In the genomic region with DNA sequence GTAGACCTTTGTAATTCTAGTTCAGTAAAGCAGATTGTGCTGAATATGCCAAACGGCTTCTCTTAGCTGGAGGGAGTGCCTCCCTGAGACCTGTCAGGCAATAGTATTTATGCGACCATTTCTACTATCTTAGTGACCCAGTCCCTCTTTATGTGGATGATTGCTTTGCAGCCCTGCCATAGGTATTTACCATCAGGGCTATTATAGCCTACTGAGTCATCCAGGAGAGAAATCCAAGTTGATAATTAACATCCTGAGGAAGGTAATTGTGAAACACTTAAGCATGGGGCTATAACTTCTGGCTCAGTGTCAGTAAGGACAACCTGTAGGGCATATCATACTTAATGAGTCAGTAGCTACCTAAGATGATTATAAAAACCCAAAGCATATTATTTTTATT, we compare ENCODE assay signal across 17 cellular contexts.
DNase-seq lines count a peak whose midpoint lies in the region; ATAC-seq and TF ChIP-seq lines count a peak whose summit lies in the region.
"Had no signal": no experiment of that assay in that cellular context is flagged by ENCODE, and none has a peak within 500 bp of the region (broad histone marks: within the 10 kb centered on the region; RNA-seq: fewer than 3 reads in every experiment).

No MANE protein-coding gene starts in this region.

- DNase-seq in LoVo (ENCODE audit: low spot score) (peak; percentile 73), coronary artery (ENCODE audit: low spot score) (no peak), mesenchymal stem cell (no peak), dedifferentiated amniotic fluid mesenchymal stem cell (ENCODE audit: extremely low spot score) (no peak), amygdala (lab: John Stamatoyannopoulos, UW) (no peak)
- DNase-seq: activated CD4-positive, alpha-beta T cell treated with anti-CD3 and anti-CD28 coated beads for 48 hours; activated naive CD8-positive, alpha-beta T cell treated with anti-CD3 and anti-CD28 coated beads, Interleukin-2, amount 10 ng/mL, durations not matched to agents 7 days and 5 days; activated T-cell treated with anti-CD3 and anti-CD28 coated beads, Interleukin-2, amount 50 U/mL, for 24 hours; cerebellar nuclear complex; natural killer cell; NCI-H2107; retina; T-helper 9 cell had no signal

- H3K14ac ChIP-seq in mesenchymal stem cell (ENCODE audit: low read length in 2 of 2) = no peak overlapping the region

- H3K18ac ChIP-seq in mesenchymal stem cell (ENCODE audit: low read depth in 1 of 2, low read length in 2 of 2) = no peak overlapping the region

- H3K27ac ChIP-seq in ACC112 (ENCODE audit: low read depth, low read length) (no peak overlapping the region), coronary artery (no peak overlapping the region), mesenchymal stem cell (ENCODE audit: low read length, poor library complexity, severe bottlenecking) (peak overlapping the region; percentile 77)
- H3K27ac ChIP-seq: suprapubic skin had no signal

- H3K4me2 ChIP-seq in mesenchymal stem cell (ENCODE audit: low read length, poor library complexity, severe bottlenecking) = no peak overlapping the region

- ATAC-seq in GM19023 (IDR thresholded peaks at IDR 0.05; ENCODE audit: unreplicated experiment) (no peak), GM21390 (IDR thresholded peaks at IDR 0.05; ENCODE audit: unreplicated experiment) (no peak)
- ATAC-seq: natural killer cell had no signal

- WGBS in mesenchymal stem cell = 14% methylated on average over 2 of the region's 2 CpGs

- no peaks in the 10 kb centered on the region for H3K79me2 ChIP-seq in ACC112 (ENCODE audit: control insufficient read depth, insufficient read depth, low read length, unreplicated experiment)

- no peaks in the 10 kb centered on the region for H3K9me3 ChIP-seq in mesenchymal stem cell (ENCODE audit: control insufficient read depth, low read length)
- H3K9me3 ChIP-seq: suprapubic skin had no signal

- H4K91ac ChIP-seq in mesenchymal stem cell (ENCODE audit: low read length) = no peak overlapping the region

- H3K4ac ChIP-seq in mesenchymal stem cell (ENCODE audit: low read depth in 1 of 2, low read length in 2 of 2) = no peak overlapping the region

- no peaks in the 10 kb centered on the region for H3K79me1 ChIP-seq in mesenchymal stem cell (replicated peaks; ENCODE audit: low read length, poor library complexity, severe bottlenecking)

- no peak overlapping the region for H3K9ac ChIP-seq in mesenchymal stem cell (ENCODE audit: low read length)

- H3K27me3 ChIP-seq in ACC112 (ENCODE audit: insufficient read depth, low read length) (no peaks in the 10 kb centered on the region; the same call in 1 of the 2 replicates), mesenchymal stem cell (ENCODE audit: control insufficient read depth in 1 of 2, insufficient read depth in 1 of 2, low read length in 2 of 2) (peaks cover 0 to 22% of the 10 kb centered on the region in 2 experiments)
- H3K27me3 ChIP-seq: suprapubic skin had no signal

- H3K23ac ChIP-seq in mesenchymal stem cell (ENCODE audit: low read length in 2 of 2) = no peak overlapping the region

- H2AFZ ChIP-seq in ACC112 (ENCODE audit: low read length, unreplicated experiment) = no peak overlapping the region
- H2AFZ ChIP-seq in mesenchymal stem cell (ENCODE audit: low read depth, low read length) = no peak overlapping the region

- H3K4me3 ChIP-seq in ACC112 (ENCODE audit: low read depth, low read length) = peak overlapping the region; percentile 43; the same call in 1 of the 2 replicates
- H3K4me3 ChIP-seq in coronary artery = peak overlapping the region; percentile 48
- no peak overlapping the region for H3K4me3 ChIP-seq in mesenchymal stem cell (ENCODE audit: insufficient read depth in 1 of 2, low read depth in 1 of 2, low read length in 2 of 2)
- H3K4me3 ChIP-seq: suprapubic skin had no signal

- H2BK15ac ChIP-seq in mesenchymal stem cell (ENCODE audit: low read depth, poor library complexity, severe bottlenecking) = no peak overlapping the region

- no peak for TF ChIP-seq CTCF in coronary artery (IDR thresholded peaks at IDR 0.05)

- no peak overlapping the region for H2BK12ac ChIP-seq in mesenchymal stem cell (ENCODE audit: low read length in 2 of 2)

- H3K36me3 ChIP-seq in ACC112 (ENCODE audit: insufficient read depth, low read length) = no peaks in the 10 kb centered on the region
- no peaks in the 10 kb centered on the region for H3K36me3 ChIP-seq in mesenchymal stem cell (ENCODE audit: control insufficient read depth in 1 of 2, insufficient read depth in 2 of 2, low read depth in 1 of 2, low read length in 2 of 2)
- H3K36me3 ChIP-seq: suprapubic skin had no signal

- H2BK5ac ChIP-seq in mesenchymal stem cell (ENCODE audit: low read depth, low read length, poor library complexity, severe bottlenecking) = no peak overlapping the region

- no peak overlapping the region for H2AK5ac ChIP-seq in mesenchymal stem cell (ENCODE audit: low read length, severe bottlenecking)

- H2BK120ac ChIP-seq in mesenchymal stem cell (ENCODE audit: low read depth, low read length) = no peak overlapping the region

- H4K8ac ChIP-seq in mesenchymal stem cell (ENCODE audit: low read length) = no peak overlapping the region

- H3K4me1 ChIP-seq in ACC112 (ENCODE audit: control insufficient read depth, insufficient read depth, low read length, unreplicated experiment) (no peaks in the 10 kb centered on the region), mesenchymal stem cell (ENCODE audit: control insufficient read depth, insufficient read depth, low read depth, low read length) (no peaks in the 10 kb centered on the region)

Comparison
In these comparisons a context has a peak if more than half of its experiments do, and no peak if none do; other contexts are left out.
1. H3K4me3 ChIP-seq: peak in ACC112 (single experiment) and coronary artery (single experiment); none in mesenchymal stem cell (0 of 2).